In genomic region chr17:40124279-40125141, GRCh38 we compare ENCODE assay signal across 1 cellular context.
TF ChIP-seq lines count a peak whose summit lies in the region.

No MANE protein-coding gene starts in this region.

TF ChIP-seq in H1, 55 proteins besides CTCF, POLR2A, EP300 and RAD21 (continued from another document):
- TF ChIP-seq E2F6 (IDR thresholded peaks at IDR 0.05) (no peak), ATF3 (IDR thresholded peaks at IDR 0.05; ENCODE audit: insufficient read depth, low read depth, low read length) (no peak), TBP (IDR thresholded peaks at IDR 0.05; ENCODE audit: low read depth, low read length) (no peak), FOSL1 (IDR thresholded peaks at IDR 0.05; ENCODE audit: insufficient read depth, low read depth, low read length) (no peak), GTF2F1 (IDR thresholded peaks at IDR 0.05; ENCODE audit: borderline replicate concordance, low read depth, low read length) (no peak), SP1 (IDR thresholded peaks at IDR 0.05; ENCODE audit: low read depth, low read length) (0 out of 2 replicates have a peak, but pooled peaks have one; percentile 14), NANOG (IDR thresholded peaks at IDR 0.05; ENCODE audit: insufficient read depth, low read depth, low read length, poor library complexity, severe bottlenecking) (no peak), ASH2L (IDR thresholded peaks at IDR 0.05; ENCODE audit: low read length) (no peak), RBBP5 (IDR thresholded peaks at IDR 0.05; ENCODE audit: borderline replicate concordance, low read depth, low read length) (peak; percentile 76; the same call in 1 of the 2 replicates), ZNF274 (IDR thresholded peaks at IDR 0.05; ENCODE audit: borderline replicate concordance, extremely low read depth, low read length) (no peak), ATF2 (IDR thresholded peaks at IDR 0.05; ENCODE audit: low read length) (no peak), RNF2 (IDR thresholded peaks at IDR 0.05; ENCODE audit: borderline replicate concordance, low read depth, low read length, missing control alignments, poor library complexity, severe bottlenecking) (no peak), SIN3A (conservative IDR thresholded peaks at IDR 0.05 in 1 of 2, IDR thresholded peaks at IDR 0.05 in 1 of 2; ENCODE audit: low read depth in 1 of 2, low read length in 2 of 2) (peak; percentile 61 to 77; a peak in 2 of 4 replicates), TAF1 (IDR thresholded peaks at IDR 0.05; ENCODE audit: low read depth, low read length) (no peak), CEBPB (IDR thresholded peaks at IDR 0.05; ENCODE audit: low read depth, low read length) (no peak), CHD7 (IDR thresholded peaks at IDR 0.05; ENCODE audit: insufficient replicate concordance, low read length) (no peak), SUZ12 (IDR thresholded peaks at IDR 0.05; ENCODE audit: low read length) (peak; percentile 54; the same call in 1 of the 2 replicates), CHD2 (IDR thresholded peaks at IDR 0.05; ENCODE audit: low read length) (no peak), POLR2AphosphoS5 (IDR thresholded peaks at IDR 0.05; ENCODE audit: low read depth, low read length) (no peak), CHD1 (IDR thresholded peaks at IDR 0.05; ENCODE audit: low read depth, low read length) (no peak), EGR1 (IDR thresholded peaks at IDR 0.05; ENCODE audit: borderline replicate concordance, low read depth, low read length) (peak; percentile 79; the same call in 1 of the 2 replicates), TCF12 (IDR thresholded peaks at IDR 0.05; ENCODE audit: low read depth, low read length) (no peak), CREB1 (IDR thresholded peaks at IDR 0.05) (no peak), KDM5A (IDR thresholded peaks at IDR 0.05; ENCODE audit: low read length) (no peak), YY1 (IDR thresholded peaks at IDR 0.05; ENCODE audit: low read depth, low read length) (no peak), SAP30 (IDR thresholded peaks at IDR 0.05; ENCODE audit: insufficient read depth, insufficient replicate concordance, low read length) (peak; percentile 19), SRF (IDR thresholded peaks at IDR 0.05; ENCODE audit: low read depth, low read length) (no peak), CBX8 (IDR thresholded peaks at IDR 0.05; ENCODE audit: borderline replicate concordance, low read depth, low read length) (no peak), HDAC6 (IDR thresholded peaks at IDR 0.05; ENCODE audit: low read depth, low read length) (no peak), USF2 (IDR thresholded peaks at IDR 0.05; ENCODE audit: low read length) (no peak), CTBP2 (IDR thresholded peaks at IDR 0.05; ENCODE audit: borderline replicate concordance, insufficient read depth, insufficient read length, low read length) (no peak)
